In genomic region chr15:58115692-58116091, GRCh38 we compare ENCODE assay signal across 9 cellular contexts. TPM values are rescaled to one million over a fixed set of nuclear protein-coding genes. Genes with fewer than 3 reads are reported as not detected.
DNase-seq lines count a peak whose midpoint lies in the region; ATAC-seq and TF ChIP-seq lines count a peak whose summit lies in the region.
"Had no signal": no experiment of that assay in that cellular context is flagged by ENCODE, and none has a peak within 500 bp of the region (broad histone marks: within the 10 kb centered on the region; RNA-seq: fewer than 3 reads in every experiment).

No MANE protein-coding gene starts in this region.

- TF ChIP-seq CTCF in natural killer cell (IDR thresholded peaks at IDR 0.05), result no peak

- H3K27me3 Mint-ChIP-seq in activated naive CD8-positive, alpha-beta T cell treated with anti-CD3 and anti-CD28 coated beads for 36 hours, result peaks cover 16% of the 10 kb centered on the region
- peaks cover 7% of the 10 kb centered on the region for H3K27me3 Mint-ChIP-seq in activated naive CD4-positive, alpha-beta T cell treated with anti-CD3 and anti-CD28 coated beads, Interleukin-2, amount 10 ng/mL, durations not matched to agents 7 days and 5 days
- H3K27me3 Mint-ChIP-seq in natural killer cell (ENCODE audit: low read depth in 2 of 2), result peaks cover 30 to 41% of the 10 kb centered on the region in 2 donors

- ATAC-seq in natural killer cell, result no peak

- no peaks in the 10 kb centered on the region for H3K36me3 Mint-ChIP-seq in activated naive CD8-positive, alpha-beta T cell treated with anti-CD3 and anti-CD28 coated beads for 36 hours
- H3K36me3 Mint-ChIP-seq in activated naive CD4-positive, alpha-beta T cell treated with anti-CD3 and anti-CD28 coated beads, Interleukin-2, amount 10 ng/mL, durations not matched to agents 7 days and 5 days, result no peaks in the 10 kb centered on the region
- no peaks in the 10 kb centered on the region for H3K36me3 Mint-ChIP-seq in natural killer cell

- no peak overlapping the region for H3K27ac Mint-ChIP-seq in activated naive CD8-positive, alpha-beta T cell treated with anti-CD3 and anti-CD28 coated beads for 36 hours
- no peak overlapping the region for H3K27ac Mint-ChIP-seq in activated naive CD4-positive, alpha-beta T cell treated with anti-CD3 and anti-CD28 coated beads, Interleukin-2, amount 10 ng/mL, durations not matched to agents 7 days and 5 days
- no peak overlapping the region for H3K27ac Mint-ChIP-seq in natural killer cell

- no peaks in the 10 kb centered on the region for H3K9me3 Mint-ChIP-seq in activated naive CD8-positive, alpha-beta T cell treated with anti-CD3 and anti-CD28 coated beads for 36 hours
- no peaks in the 10 kb centered on the region for H3K9me3 Mint-ChIP-seq in activated naive CD4-positive, alpha-beta T cell treated with anti-CD3 and anti-CD28 coated beads, Interleukin-2, amount 10 ng/mL, durations not matched to agents 7 days and 5 days
- no peaks in the 10 kb centered on the region for H3K9me3 Mint-ChIP-seq in natural killer cell

- CTCF ChIA-PET in activated naive CD4-positive, alpha-beta T cell treated with anti-CD3 and anti-CD28 coated beads, Interleukin-2, amount 10 ng/mL, durations not matched to agents 7 days and 5 days (lab: Charles Lee), result no interaction called here

- no peaks in the 10 kb centered on the region for H3K4me1 Mint-ChIP-seq in activated naive CD8-positive, alpha-beta T cell treated with anti-CD3 and anti-CD28 coated beads for 36 hours
- H3K4me1 Mint-ChIP-seq in activated naive CD4-positive, alpha-beta T cell treated with anti-CD3 and anti-CD28 coated beads, Interleukin-2, amount 10 ng/mL, durations not matched to agents 7 days and 5 days, result no peaks in the 10 kb centered on the region
- no peaks in the 10 kb centered on the region for H3K4me1 Mint-ChIP-seq in natural killer cell

- DNase-seq in Daoy (ENCODE audit: low read depth) (peak; percentile 4), LHCN-M2 (ENCODE audit: low read depth) (peak; percentile 8), cerebellar cortex (ENCODE audit: low spot score) (peak; percentile 22), lung microvascular endothelial cell (ENCODE audit: low read depth in 2 of 2) (peak; percentile 12 to 40), natural killer cell (no peak), T1000 (lab: John Stamatoyannopoulos, UW) (no peak)
- DNase-seq in activated naive CD8-positive, alpha-beta T cell treated with anti-CD3 and anti-CD28 coated beads for 36 hours, result no peak
- no peak for DNase-seq in activated naive CD4-positive, alpha-beta T cell treated with anti-CD3 and anti-CD28 coated beads, Interleukin-2, amount 10 ng/mL, durations not matched to agents 7 days and 5 days
- DNase-seq: colonic mucosa had no signal

- H3K4me3 Mint-ChIP-seq in activated naive CD8-positive, alpha-beta T cell treated with anti-CD3 and anti-CD28 coated beads for 36 hours, result no peak overlapping the region
- H3K4me3 Mint-ChIP-seq in activated naive CD4-positive, alpha-beta T cell treated with anti-CD3 and anti-CD28 coated beads, Interleukin-2, amount 10 ng/mL, durations not matched to agents 7 days and 5 days, result no peak overlapping the region
- H3K4me3 Mint-ChIP-seq in natural killer cell, result no peak overlapping the region

- intact Hi-C loops in natural killer cell (cut with micrococcal nuclease), result no loop called here

RNA-seq across cellular contexts. Expression of gene AQP9, which starts 22.5 kb away (rescaled TPM):
- total RNA-seq in Daoy (2014; rRNA removed; shearing (Covaris generic)), result not detected in 2 replicates
- total RNA-seq in LHCN-M2 (2014; rRNA removed) (not detected in 2 replicates), lung microvascular endothelial cell (not detected in 2 replicates), natural killer cell (10 to 100 TPM in 1 of 3 donors, 1 to 10 TPM in 2; 2.4 to 19.7 (median 2.8) TPM)
- not detected for polyA plus RNA-seq in LHCN-M2 (2012)
- not detected for total RNA-seq in activated naive CD8-positive, alpha-beta T cell treated with anti-CD3 and anti-CD28 coated beads for 36 hours

RNA-seq across cellular contexts. Expression of gene ALDH1A2, which starts 50.2 kb away (rescaled TPM):
- total RNA-seq in Daoy (2014; rRNA removed; shearing (Covaris generic)), result not detected in 2 replicates
- total RNA-seq in LHCN-M2 (2014; rRNA removed) (0.46 and 0.77 TPM in 2 replicates), lung microvascular endothelial cell (24.6 and 34.5 TPM in 2 replicates), natural killer cell (1 to 10 TPM in 2 of 3 donors, under 1 TPM in 1; 0.73 to 3.6 (median 2.8) TPM)
- 0.81 TPM for polyA plus RNA-seq in LHCN-M2 (2012)
- under 1 TPM; 0.35 to 0.90 TPM for total RNA-seq in activated naive CD8-positive, alpha-beta T cell treated with anti-CD3 and anti-CD28 coated beads for 36 hours

Comparison
In these comparisons a context has a peak if more than half of its experiments do, and no peak if none do; other contexts are left out.
1. DNase-seq: peak in Daoy (single experiment), LHCN-M2 (single experiment), cerebellar cortex (single experiment) and lung microvascular endothelial cell (2 of 2); none in activated naive CD8-positive, alpha-beta T cell treated with anti-CD3 and anti-CD28 coated beads for 36 hours (single experiment), activated naive CD4-positive, alpha-beta T cell treated with anti-CD3 and anti-CD28 coated beads, Interleukin-2, amount 10 ng/mL, durations not matched to agents 7 days and 5 days (single experiment), natural killer cell (single experiment) and T1000 (single experiment).